ENCODE assay signal across 5 cellular contexts in genomic region chr22:22581524-22581923, GRCh38. TPM values are rescaled to one million over a fixed set of nuclear protein-coding genes. Genes with fewer than 3 reads are reported as not detected.
"Had no signal": no experiment of that assay in that cellular context is flagged by ENCODE, and none has a peak within 500 bp of the region (broad histone marks: within the 10 kb centered on the region; RNA-seq: fewer than 3 reads in every experiment).

No MANE protein-coding gene starts in this region.

RNA-seq across cellular contexts. Expression of gene PRAME, which starts 22.5 kb away (rescaled TPM):
- total RNA-seq: PC-9, Peyer's patch, Right ventricle myocardium inferior, Right ventricle myocardium superior, SJCRH30 had no signal
